Comparison of ENCODE assay signal across 9 cellular contexts in the genomic region with DNA sequence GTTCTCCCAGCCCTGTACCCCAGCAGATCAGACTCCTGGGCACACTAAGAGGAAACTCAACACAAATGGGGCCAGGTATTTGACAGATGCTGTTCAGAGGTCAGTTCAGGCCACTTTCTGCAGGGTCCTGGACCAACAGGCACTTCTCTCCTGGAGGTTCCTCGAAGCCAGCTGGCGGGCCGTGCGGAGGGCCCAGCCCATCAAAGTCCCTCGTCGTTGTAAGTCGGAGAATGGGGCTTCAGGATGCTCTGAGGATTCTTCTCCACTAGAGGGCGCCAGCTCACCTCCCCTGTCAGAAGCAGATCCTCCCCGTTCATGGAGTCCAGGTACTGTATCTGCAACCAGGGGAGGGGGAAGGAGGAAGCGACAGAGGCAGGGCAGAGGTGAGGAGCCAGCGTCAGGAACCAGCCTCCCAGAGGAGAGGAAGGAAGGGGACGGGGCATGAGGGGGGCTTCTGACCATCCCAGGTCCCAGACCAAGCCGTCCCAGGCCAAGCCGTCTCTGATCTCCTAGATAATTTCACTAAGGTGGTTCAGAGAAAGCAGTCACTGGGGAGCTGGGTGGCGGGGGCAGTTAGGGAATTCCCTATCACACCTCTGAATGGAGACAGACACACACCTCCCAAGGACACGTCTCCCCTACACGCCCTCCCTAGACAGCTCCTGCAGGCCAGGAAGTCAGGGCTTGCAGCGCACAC. TPM values are rescaled to one million over a fixed set of nuclear protein-coding genes. Genes with fewer than 3 reads are reported as not detected.
DNase-seq lines count a peak whose midpoint lies in the region; ATAC-seq, FAIRE-seq and TF ChIP-seq lines count a peak whose summit lies in the region.
"Had no signal": no experiment of that assay in that cellular context is flagged by ENCODE, and none has a peak within 500 bp of the region (broad histone marks: within the 10 kb centered on the region; RNA-seq: fewer than 3 reads in every experiment).

No MANE protein-coding gene starts in this region.

- no peaks in the 10 kb centered on the region for H4K20me1 ChIP-seq in SK-N-SH (ENCODE audit: insufficient read depth)

- TF ChIP-seq RAD21 in A549 (conservative IDR thresholded peaks at IDR 0.05 in 1 of 2, IDR thresholded peaks at IDR 0.05 in 1 of 2) = peak; percentile 96 to 97
- TF ChIP-seq RAD21 in SK-N-SH (IDR thresholded peaks at IDR 0.05; ENCODE audit: low read length) = peak; percentile 92

- H3K79me2 ChIP-seq in SK-N-SH (ENCODE audit: insufficient read depth) = no peaks in the 10 kb centered on the region
- H3K79me2 ChIP-seq in parathyroid adenoma = no peaks in the 10 kb centered on the region

- peak; percentile 51 for FAIRE-seq in A549 (lab: Jason Lieb, UNC)
- FAIRE-seq: G401.6 had no signal

- POLR2A ChIA-PET in A549 (lab: Yijun Ruan, JAX) (interaction anchor here (1.0 to 3.1 kb wide), 3 partner anchors 20 to 151 kb away, joined by 3 to 11 read pairs (median 7); a partner anchor contains a TSS), SK-N-SH (lab: Yijun Ruan, JAX) (interaction anchor here (2.5 kb wide), 1 partner anchor 151 kb away, joined by 6 read pairs; a partner anchor contains a TSS)

- in situ Hi-C loops in transverse colon (cut with MboI; ENCODE audit: low pct_ligation_motif_present in 1 of 4, low pct_unique_long_range_greater_than_20kb in 1 of 4, low sequenced_read_pairs in 3 of 4) = loop anchor here in 3 of 4 donors (5.0 to 10.0 kb wide), 2 partner anchors 141 to 148 kb away; no protein-coding TSS in a partner anchor

- H3K9ac ChIP-seq in SK-N-SH (peak overlapping the region; percentile 30), parathyroid adenoma (no peak overlapping the region)

- H3K36me3 Mint-ChIP-seq in activated naive CD4-positive, alpha-beta T cell treated with anti-CD3 and anti-CD28 coated beads for 36 hours (ENCODE audit: low read depth) = peaks cover 7% of the 10 kb centered on the region
- no peaks in the 10 kb centered on the region for H3K36me3 Mint-ChIP-seq in glutamatergic neuron (ENCODE audit: unreplicated experiment)

- peaks cover 42% of the 10 kb centered on the region for H3F3A ChIP-seq in SK-N-SH (replicated peaks; ENCODE audit: insufficient read depth)

- peaks cover 67% of the 10 kb centered on the region for H3K4me1 ChIP-seq in A549
- peaks cover 30 to 57% of the 10 kb centered on the region in 2 experiments; a peak in 3 of 4 replicates for H3K4me1 ChIP-seq in SK-N-SH (ENCODE audit: control insufficient read depth in 1 of 2, insufficient read depth in 2 of 2, low read depth in 1 of 2, low read length in 1 of 2)
- no peaks in the 10 kb centered on the region for H3K4me1 ChIP-seq in parathyroid adenoma
- H3K4me1 ChIP-seq in transverse colon = peaks cover 17 to 48% (median 28%) of the 10 kb centered on the region in 4 donors

- no peak overlapping the region for H3K4me3 Mint-ChIP-seq in activated naive CD4-positive, alpha-beta T cell treated with anti-CD3 and anti-CD28 coated beads for 36 hours
- H3K4me3 Mint-ChIP-seq in glutamatergic neuron (ENCODE audit: unreplicated experiment) = no peak overlapping the region

- no peak overlapping the region for H3K4me3 ChIP-seq in A549
- no peak overlapping the region; a peak in 1 of 4 replicates for H3K4me3 ChIP-seq in SK-N-SH (ENCODE audit: low read depth in 2 of 2, low read length in 1 of 2)
- H3K4me3 ChIP-seq in parathyroid adenoma (ENCODE audit: low read depth, low read length) = no peak overlapping the region
- H3K4me3 ChIP-seq in transverse colon = no peak overlapping the region

- no peaks in the 10 kb centered on the region for H3K9me3 ChIP-seq in A549
- H3K9me3 ChIP-seq in SK-N-SH = no peaks in the 10 kb centered on the region
- H3K9me3 ChIP-seq in parathyroid adenoma (ENCODE audit: control insufficient read depth, low read length) = no peaks in the 10 kb centered on the region
- H3K9me3 ChIP-seq in transverse colon = no peaks in the 10 kb centered on the region

- DNase-seq in A549 (ENCODE audit: low read depth in 1 of 2, low spot score in 1 of 2) = peak; percentile 89 to 92
- DNase-seq in NCI-H1092 (lab: John Stamatoyannopoulos, UW) = peak; percentile 74
- DNase-seq in SK-N-SH = peak; percentile 87
- DNase-seq in activated naive CD4-positive, alpha-beta T cell treated with anti-CD3 and anti-CD28 coated beads for 36 hours = peak; percentile 95
- DNase-seq in glutamatergic neuron = peak; percentile 83
- peak; percentile 87 for DNase-seq in transverse colon

- CTCF ChIA-PET in A549 (lab: Yijun Ruan, JAX) (interaction anchor here (0.6 to 14.7 kb wide), 55 partner anchors 10 to 406 kb away, joined by 3 to 267 read pairs (median 5); a partner anchor contains a TSS), SK-N-SH (lab: Yijun Ruan, JAX) (interaction anchor here (0.5 to 16.5 kb wide), 31 partner anchors 8 to 159 kb away, joined by 3 to 323 read pairs (median 4); a partner anchor contains a TSS)
- CTCF ChIA-PET in activated naive CD4-positive, alpha-beta T cell treated with anti-CD3 and anti-CD28 coated beads for 36 hours (lab: Charles Lee) = interaction anchor here (0.5 to 8.2 kb wide), 35 partner anchors 8 to 1540 kb away, joined by 3 to 101 read pairs (median 4); a partner anchor contains a TSS

- H3K27me3 Mint-ChIP-seq in activated naive CD4-positive, alpha-beta T cell treated with anti-CD3 and anti-CD28 coated beads for 36 hours (ENCODE audit: low read depth) = no peaks in the 10 kb centered on the region
- H3K27me3 Mint-ChIP-seq in glutamatergic neuron (ENCODE audit: unreplicated experiment) = peaks cover 9% of the 10 kb centered on the region

- TF ChIP-seq CTCF in A549 (IDR thresholded peaks at IDR 0.05) (peak; percentile 96), SK-N-SH (IDR thresholded peaks at IDR 0.05) (peak; percentile 89), glutamatergic neuron (IDR thresholded peaks at IDR 0.05; ENCODE audit: partially characterized antibody, unreplicated experiment) (peak; percentile 90), parathyroid adenoma (IDR thresholded peaks at IDR 0.05) (peak; percentile 92), transverse colon (IDR thresholded peaks at IDR 0.05) (peak; percentile 89 to 95 (median 93))

- H2AFZ ChIP-seq in SK-N-SH (ENCODE audit: low read depth) = no peak overlapping the region
- H2AFZ ChIP-seq in parathyroid adenoma = peak overlapping the region; percentile 4

- H3K4me1 Mint-ChIP-seq in activated naive CD4-positive, alpha-beta T cell treated with anti-CD3 and anti-CD28 coated beads for 36 hours (ENCODE audit: low read depth) = peaks cover 54% of the 10 kb centered on the region
- H3K4me1 Mint-ChIP-seq in glutamatergic neuron (ENCODE audit: low read depth, unreplicated experiment) = peaks cover 11% of the 10 kb centered on the region

- intact Hi-C loops in activated naive CD4-positive, alpha-beta T cell treated with anti-CD3 and anti-CD28 coated beads for 36 hours (cut with micrococcal nuclease) = loop anchor here (1.0 to 10.0 kb wide), 6 partner anchors 20 to 359 kb away; a partner anchor contains a TSS
- intact Hi-C loops in transverse colon (cut with DNase I; ENCODE audit: low total_unique reads) = no loop called here

- no peaks in the 10 kb centered on the region for H3K27me3 ChIP-seq in SK-N-SH (ENCODE audit: insufficient read depth)
- no peaks in the 10 kb centered on the region for H3K27me3 ChIP-seq in parathyroid adenoma (ENCODE audit: control insufficient read depth, insufficient read depth, low read length)
- H3K27me3 ChIP-seq in transverse colon = no peaks in the 10 kb centered on the region

- H3K27ac Mint-ChIP-seq in activated naive CD4-positive, alpha-beta T cell treated with anti-CD3 and anti-CD28 coated beads for 36 hours = peak overlapping the region; percentile 10
- H3K27ac Mint-ChIP-seq in glutamatergic neuron (ENCODE audit: unreplicated experiment) = no peak overlapping the region

- no peaks in the 10 kb centered on the region for H3K9me2 ChIP-seq in SK-N-SH

- no peak for TF ChIP-seq POLR2A in A549 (IDR thresholded peaks at IDR 0.05; ENCODE audit: low read length)
- no peak for TF ChIP-seq POLR2A in transverse colon (IDR thresholded peaks at IDR 0.05)

- H3K36me3 ChIP-seq in SK-N-SH (replicated peaks in 1 of 2; ENCODE audit: control insufficient read depth in 1 of 2, insufficient read depth in 2 of 2, low read length in 1 of 2) (no peaks in the 10 kb centered on the region), parathyroid adenoma (ENCODE audit: control insufficient read depth, insufficient read depth, low read length) (no peaks in the 10 kb centered on the region), transverse colon (no peaks in the 10 kb centered on the region)

- H3K27ac ChIP-seq in A549 = peak overlapping the region; percentile 95 to 96
- H3K27ac ChIP-seq in SK-N-SH (ENCODE audit: low read depth in 2 of 2, low read length in 1 of 2) = peak overlapping the region; percentile 20 to 97; a peak in 3 of 4 replicates
- no peak overlapping the region for H3K27ac ChIP-seq in parathyroid adenoma
- peak overlapping the region in 2 of 4 donors; percentile 17 to 19 for H3K27ac ChIP-seq in transverse colon

- H3K4me2 ChIP-seq in A549 (peak overlapping the region; percentile 53), SK-N-SH (0 out of 2 replicates have a peak overlapping the region, but pooled peaks have one; percentile 8), parathyroid adenoma (ENCODE audit: low read length) (no peak overlapping the region)

- WGBS in A549 (ENCODE audit: missing lambda C conversion rate) = 18% methylated on average over 15 of the region's 18 CpGs
- WGBS in SK-N-SH (ENCODE audit: low lambda C conversion rate) = 28% methylated on average over 12 of the region's 18 CpGs
- WGBS in transverse colon (ENCODE audit: low coverage in 1 of 2), 2 donors = 24% methylated on average over 17 of the region's 18 CpGs; no CpG with 5 or more reads in 1 of the 2 donors

- TF ChIP-seq EP300 in A549 (IDR thresholded peaks at IDR 0.05) = no peak
- TF ChIP-seq EP300 in SK-N-SH (IDR thresholded peaks at IDR 0.05; ENCODE audit: borderline replicate concordance in 1 of 2, low read depth in 1 of 2, low read length in 1 of 2) = no peak; a peak in 1 of 4 replicates
- TF ChIP-seq EP300 in transverse colon (IDR thresholded peaks at IDR 0.05; ENCODE audit: low read depth) = no peak

- ATAC-seq in A549 = peak; percentile 52 to 73
- ATAC-seq in GM19035 (IDR thresholded peaks at IDR 0.05; ENCODE audit: unreplicated experiment) = peak; percentile 63

- H3K9me3 Mint-ChIP-seq in activated naive CD4-positive, alpha-beta T cell treated with anti-CD3 and anti-CD28 coated beads for 36 hours = no peaks in the 10 kb centered on the region
- peaks cover 3% of the 10 kb centered on the region for H3K9me3 Mint-ChIP-seq in glutamatergic neuron (ENCODE audit: unreplicated experiment)

RNA-seq across cellular contexts. Expression of a gene that starts 11.7 kb away (rescaled TPM):
- polyA plus RNA-seq in A549 (2011; rRNA removed) (not detected in 2 replicates), A549 (2017; fragmentation: RNase III; extraction: RNeasy Plus Mini Kit Qiagen cat#74134 plus additional on column Dnase treatment) (0.03 TPM in 1 of 3 replicates, not detected in the others), SK-N-SH (2012; rRNA removed) (not detected in 2 replicates)
- polyA plus RNA-seq in A549 (2012; cell fraction: cytosol; rRNA removed) = 0.01 TPM in 1 of 2 replicates, not detected in the other
- polyA plus RNA-seq in A549 (2012; cell fraction: nucleus; rRNA removed) = 0.05 TPM in 2 replicates
- not detected in 2 replicates for polyA minus RNA-seq in A549 (2011; rRNA and poly(A)+ RNA removed)
- polyA plus RNA-seq in SK-N-SH (2012; cell fraction: cytosol; rRNA removed) = not detected in 2 replicates
- 0.02 and 0.04 TPM in 2 replicates for polyA plus RNA-seq in SK-N-SH (2012; cell fraction: nucleus; rRNA removed)
- total RNA-seq in activated naive CD4-positive, alpha-beta T cell treated with anti-CD3 and anti-CD28 coated beads for 36 hours = not detected
- total RNA-seq in glutamatergic neuron (ENCODE audit: unreplicated experiment) (not detected), transverse colon (under 1 TPM in 1 of 4 donors, not detected in 3; 0.14 TPM)

RNA-seq across cellular contexts. Expression of a gene that starts 19.3 kb away (rescaled TPM):
- polyA plus RNA-seq in A549 (2011; rRNA removed) (184 and 204 TPM in 2 replicates), A549 (2017; fragmentation: RNase III; extraction: RNeasy Plus Mini Kit Qiagen cat#74134 plus additional on column Dnase treatment) (292 to 337 TPM (median 294 TPM) in 3 replicates), SK-N-SH (2012; rRNA removed) (343 and 356 TPM in 2 replicates)
- 490 and 496 TPM in 2 replicates for polyA plus RNA-seq in A549 (2012; cell fraction: cytosol; rRNA removed)
- 408 and 515 TPM in 2 replicates for polyA plus RNA-seq in A549 (2012; cell fraction: nucleus; rRNA removed)
- 222 and 228 TPM in 2 replicates for polyA minus RNA-seq in A549 (2011; rRNA and poly(A)+ RNA removed)
- 174 and 232 TPM in 2 replicates for polyA plus RNA-seq in SK-N-SH (2012; cell fraction: cytosol; rRNA removed)
- 485 and 538 TPM in 2 replicates for polyA plus RNA-seq in SK-N-SH (2012; cell fraction: nucleus; rRNA removed)
- total RNA-seq in activated naive CD4-positive, alpha-beta T cell treated with anti-CD3 and anti-CD28 coated beads for 36 hours = 10 to 100 TPM; 93.0 to 94.7 TPM
- total RNA-seq in glutamatergic neuron (ENCODE audit: unreplicated experiment) (85.2 TPM), transverse colon (100 to 1,000 TPM in 2 of 4 donors, 10 to 100 TPM in 2; 54.9 to 168 (median 100) TPM)

RNA-seq across cellular contexts. Expression of a gene that starts 26.0 kb away (rescaled TPM):
- polyA plus RNA-seq in A549 (2011; rRNA removed) = 13.6 and 17.2 TPM in 2 replicates
- polyA plus RNA-seq in A549 (2012; cell fraction: cytosol; rRNA removed) = 25.4 and 34.6 TPM in 2 replicates
- 32.3 and 36.6 TPM in 2 replicates for polyA plus RNA-seq in A549 (2012; cell fraction: nucleus; rRNA removed)
- polyA plus RNA-seq in A549 (2017; fragmentation: RNase III; extraction: RNeasy Plus Mini Kit Qiagen cat#74134 plus additional on column Dnase treatment) = 34.0 to 45.6 TPM (median 40.5 TPM) in 3 replicates
- 20.7 and 21.2 TPM in 2 replicates for polyA minus RNA-seq in A549 (2011; rRNA and poly(A)+ RNA removed)
- polyA plus RNA-seq in SK-N-SH (2012; rRNA removed) = 52.4 and 53.1 TPM in 2 replicates
- polyA plus RNA-seq in SK-N-SH (2012; cell fraction: cytosol; rRNA removed) = 45.2 and 58.3 TPM in 2 replicates
- 64.2 and 76.0 TPM in 2 replicates for polyA plus RNA-seq in SK-N-SH (2012; cell fraction: nucleus; rRNA removed)
- 10 to 100 TPM; 26.4 to 29.2 TPM for total RNA-seq in activated naive CD4-positive, alpha-beta T cell treated with anti-CD3 and anti-CD28 coated beads for 36 hours
- 99.0 TPM for total RNA-seq in glutamatergic neuron (ENCODE audit: unreplicated experiment)
- total RNA-seq in transverse colon = 10 to 100 TPM; 32.4 to 81.1 (median 47.9) TPM
